In genomic region chr12:84676787-84677186, GRCh38 we compare ENCODE assay signal across 26 cellular contexts.
"Had no signal": no experiment of that assay in that cellular context is flagged by ENCODE, and none has a peak within 500 bp of the region (broad histone marks: within the 10 kb centered on the region; RNA-seq: fewer than 3 reads in every experiment).

No MANE protein-coding gene starts in this region.

- H3K27ac ChIP-seq: coronary artery, dorsolateral prefrontal cortex, epithelial cell of prostate, gastrocnemius medialis, heart right ventricle, left lung, lower lobe of right lung had no signal

- H3K36me3 Mint-ChIP-seq: mesothelial cell of epicardium, naive B cell had no signal

- H3K9me3 ChIP-seq: gastrocnemius medialis, heart right ventricle, left lung, lower lobe of right lung, mucosa of descending colon had no signal

- H3K4me1 Mint-ChIP-seq: naive B cell had no signal

- ATAC-seq: esophagus mucosa, gastrocnemius medialis, heart right ventricle, left cardiac atrium, left lung, left ventricle myocardium superior, lower lobe of right lung, mucosa of descending colon had no signal

- H3K4me3 ChIP-seq: coronary artery, dorsolateral prefrontal cortex, gastrocnemius medialis, heart right ventricle, left lung, lower lobe of right lung, mucosa of descending colon had no signal

- DNase-seq: dermis blood vessel endothelial cell; dorsolateral prefrontal cortex; effector CD4-positive, alpha-beta T cell; effector memory CD4-positive, alpha-beta T cell; erythroblast; foreskin fibroblast; foreskin melanocyte; gastrocnemius medialis; glutamatergic neuron; head of caudate nucleus; heart right ventricle; hippocampal formation; left cardiac atrium; left lung; left ventricle myocardium superior; lower lobe of right lung; mesenchymal stem cell; mucosa of descending colon; naive B cell had no signal

- H3K4me1 ChIP-seq: gastrocnemius medialis, heart right ventricle, left lung, lower lobe of right lung had no signal

- FAIRE-seq: colon, islet of Langerhans, keratinocyte had no signal

- H3K36me3 ChIP-seq: gastrocnemius medialis, heart right ventricle, left lung, lower lobe of right lung had no signal

- H3K4me3 Mint-ChIP-seq: mesothelial cell of epicardium, naive B cell had no signal

- H3K27ac Mint-ChIP-seq: mesothelial cell of epicardium, naive B cell had no signal

- H3K27me3 ChIP-seq: dorsolateral prefrontal cortex, gastrocnemius medialis, heart right ventricle, left lung had no signal

- H3K27me3 Mint-ChIP-seq: naive B cell had no signal
